Comparison of ENCODE assay signal across 15 cellular contexts in genomic region chr17:58703887-58704286, GRCh38. TPM values are rescaled to one million over a fixed set of nuclear protein-coding genes. Genes with fewer than 3 reads are reported as not detected.
"Had no signal": no experiment of that assay in that cellular context is flagged by ENCODE, and none has a peak within 500 bp of the region (broad histone marks: within the 10 kb centered on the region; RNA-seq: fewer than 3 reads in every experiment).

No MANE protein-coding gene starts in this region.

- DNase-seq: effector memory CD4-positive, alpha-beta T cell; kidney; left colon; mesendoderm; naive B cell; occipital lobe; stimulated activated CD4-positive, alpha-beta T cell treated with anti-CD3 and anti-CD28 coated beads, Interleukin-2, amount 100 ng/mL, for 24 hours; stimulated activated CD4-positive, alpha-beta T cell treated with anti-CD3 and anti-CD28 coated beads, Interleukin-4, amount 100 ng/mL, for 4 hours; stimulated activated naive B cell treated with anti-CD40 and anti-IgM and Interleukin-4, amounts not matched to agents 10 μg/mL and 1 μg/mL and 100 μg/mL, for 72 hours; stimulated activated naive CD8-positive, alpha-beta T cell treated with anti-CD3 and anti-CD28 coated beads, Interleukin-15, amount 100 ng/mL, for 72 hours; transverse colon had no signal

- H3K36me3 ChIP-seq: transverse colon had no signal

- H3K4me1 ChIP-seq: foreskin keratinocyte, transverse colon had no signal

- H3K27me3 Mint-ChIP-seq: naive B cell; stimulated activated naive B cell treated with anti-CD40 and anti-IgM and Interleukin-4, amounts not matched to agents 10 μg/mL and 1 μg/mL and 100 μg/mL, for 72 hours; stimulated activated naive CD8-positive, alpha-beta T cell treated with anti-CD3 and anti-CD28 coated beads, Interleukin-15, amount 100 ng/mL, for 72 hours had no signal

- H3K9me3 ChIP-seq: thoracic aorta, transverse colon had no signal

- H3K4me3 ChIP-seq: thoracic aorta, transverse colon had no signal

- H3K27ac ChIP-seq: foreskin keratinocyte, thoracic aorta, transverse colon had no signal

- H3K27me3 ChIP-seq: foreskin keratinocyte, transverse colon had no signal

- H3K4me1 Mint-ChIP-seq: nephron had no signal

- H3K9me3 Mint-ChIP-seq: naive B cell; stimulated activated naive B cell treated with anti-CD40 and anti-IgM and Interleukin-4, amounts not matched to agents 10 μg/mL and 1 μg/mL and 100 μg/mL, for 72 hours; stimulated activated naive CD8-positive, alpha-beta T cell treated with anti-CD3 and anti-CD28 coated beads, Interleukin-15, amount 100 ng/mL, for 72 hours had no signal

- H3K27ac Mint-ChIP-seq: naive B cell; nephron; stimulated activated naive B cell treated with anti-CD40 and anti-IgM and Interleukin-4, amounts not matched to agents 10 μg/mL and 1 μg/mL and 100 μg/mL, for 72 hours; stimulated activated naive CD8-positive, alpha-beta T cell treated with anti-CD3 and anti-CD28 coated beads, Interleukin-15, amount 100 ng/mL, for 72 hours had no signal

- H3K4me3 Mint-ChIP-seq: naive B cell; nephron; stimulated activated naive B cell treated with anti-CD40 and anti-IgM and Interleukin-4, amounts not matched to agents 10 μg/mL and 1 μg/mL and 100 μg/mL, for 72 hours; stimulated activated naive CD8-positive, alpha-beta T cell treated with anti-CD3 and anti-CD28 coated beads, Interleukin-15, amount 100 ng/mL, for 72 hours had no signal

RNA-seq across cellular contexts. Expression of gene TEX14, which starts 12.0 kb away (rescaled TPM):
- polyA plus RNA-seq: foreskin keratinocyte had no signal

RNA-seq across cellular contexts. Expression of gene PPM1E, which starts 51.8 kb away (rescaled TPM):
- total RNA-seq: pulmonary artery endothelial cell, thoracic aorta had no signal
